27 cellular contexts compared by ENCODE assay signal in genomic region chr5:109195667-109196066, GRCh38.
"Had no signal": no experiment of that assay in that cellular context is flagged by ENCODE, and none has a peak within 500 bp of the region (broad histone marks: within the 10 kb centered on the region; RNA-seq: fewer than 3 reads in every experiment).

No MANE protein-coding gene starts in this region.

- H3K4me3 Mint-ChIP-seq: activated CD4-positive, alpha-beta memory T cell treated with anti-CD3 and anti-CD28 coated beads, Interleukin-2, amount 10 ng/mL, durations not matched to agents 7 days and 5 days; activated CD4-positive, alpha-beta T cell treated with anti-CD3 and anti-CD28 coated beads, Interleukin-2, amount 10 ng/mL, durations not matched to agents 7 days and 5 days; activated naive CD4-positive, alpha-beta T cell treated with anti-CD3 and anti-CD28 coated beads, Interleukin-2, amount 10 ng/mL, durations not matched to agents 7 days and 5 days; activated naive CD8-positive, alpha-beta T cell treated with anti-CD3 and anti-CD28 coated beads, Interleukin-2, amount 10 ng/mL, durations not matched to agents 7 days and 5 days; activated T-cell treated with anti-CD3 and anti-CD28 coated beads, Interleukin-2, amount 50 U/mL, for 24 hours; activated T-cell treated with anti-CD3 and anti-CD28 coated beads, Interleukin-2, amount 50 U/mL, for 72 hours; brain had no signal

- H3K27ac Mint-ChIP-seq: activated CD4-positive, alpha-beta memory T cell treated with anti-CD3 and anti-CD28 coated beads, Interleukin-2, amount 10 ng/mL, durations not matched to agents 7 days and 5 days; activated CD4-positive, alpha-beta T cell treated with anti-CD3 and anti-CD28 coated beads, Interleukin-2, amount 10 ng/mL, durations not matched to agents 7 days and 5 days; activated naive CD4-positive, alpha-beta T cell treated with anti-CD3 and anti-CD28 coated beads, Interleukin-2, amount 10 ng/mL, durations not matched to agents 7 days and 5 days; activated naive CD4-positive, alpha-beta T cell treated with anti-CD3 and anti-CD28 coated beads, Interleukin-2, amount 50 U/mL, for 72 hours; activated naive CD8-positive, alpha-beta T cell treated with anti-CD3 and anti-CD28 coated beads, Interleukin-2, amount 10 ng/mL, durations not matched to agents 7 days and 5 days; activated T-cell treated with anti-CD3 and anti-CD28 coated beads, Interleukin-2, amount 50 U/mL, for 24 hours; activated T-cell treated with anti-CD3 and anti-CD28 coated beads, Interleukin-2, amount 50 U/mL, for 72 hours had no signal

- H3K4me1 ChIP-seq: ascending aorta, breast epithelium had no signal

- H3K27me3 ChIP-seq: ascending aorta, breast epithelium, cardiac muscle cell, colonic mucosa had no signal

- H3K36me3 Mint-ChIP-seq: activated naive CD4-positive, alpha-beta T cell treated with anti-CD3 and anti-CD28 coated beads, Interleukin-2, amount 10 ng/mL, durations not matched to agents 7 days and 5 days; activated naive CD4-positive, alpha-beta T cell treated with anti-CD3 and anti-CD28 coated beads, Interleukin-2, amount 50 U/mL, for 72 hours had no signal

- ATAC-seq: activated naive CD4-positive, alpha-beta T cell treated with anti-CD3 and anti-CD28 coated beads, Interleukin-2, amount 50 U/mL, for 72 hours; activated T-cell treated with anti-CD3 and anti-CD28 coated beads, Interleukin-2, amount 50 U/mL, for 72 hours had no signal

- H3K9me3 ChIP-seq: ascending aorta, breast epithelium, colonic mucosa had no signal

- H3K27ac ChIP-seq: ascending aorta, breast epithelium, cardiac muscle cell, colonic mucosa, epithelial cell of prostate had no signal

- H3K9me3 Mint-ChIP-seq: activated naive CD4-positive, alpha-beta T cell treated with anti-CD3 and anti-CD28 coated beads, Interleukin-2, amount 10 ng/mL, durations not matched to agents 7 days and 5 days; activated naive CD4-positive, alpha-beta T cell treated with anti-CD3 and anti-CD28 coated beads, Interleukin-2, amount 50 U/mL, for 72 hours; activated naive CD8-positive, alpha-beta T cell treated with anti-CD3 and anti-CD28 coated beads, Interleukin-2, amount 10 ng/mL, durations not matched to agents 7 days and 5 days; activated T-cell treated with anti-CD3 and anti-CD28 coated beads, Interleukin-2, amount 50 U/mL, for 24 hours; activated T-cell treated with anti-CD3 and anti-CD28 coated beads, Interleukin-2, amount 50 U/mL, for 72 hours; brain had no signal

- H3K36me3 ChIP-seq: ascending aorta, breast epithelium, cardiac muscle cell, colonic mucosa had no signal

- FAIRE-seq: endothelial cell of umbilical vein, frontal cortex had no signal

- H3K27me3 Mint-ChIP-seq: activated CD4-positive, alpha-beta T cell treated with anti-CD3 and anti-CD28 coated beads, Interleukin-2, amount 10 ng/mL, durations not matched to agents 7 days and 5 days; activated naive CD4-positive, alpha-beta T cell treated with anti-CD3 and anti-CD28 coated beads, Interleukin-2, amount 10 ng/mL, durations not matched to agents 7 days and 5 days had no signal

- DNase-seq: activated CD4-positive, alpha-beta memory T cell treated with anti-CD3 and anti-CD28 coated beads, Interleukin-2, amount 10 ng/mL, durations not matched to agents 7 days and 5 days; activated CD4-positive, alpha-beta T cell treated with anti-CD3 and anti-CD28 coated beads for 1 hour; activated CD4-positive, alpha-beta T cell treated with anti-CD3 and anti-CD28 coated beads for 4 hours; activated CD4-positive, alpha-beta T cell treated with anti-CD3 and anti-CD28 coated beads, Interleukin-2, amount 10 ng/mL, durations not matched to agents 7 days and 5 days; activated CD4-positive, alpha-beta T cell treated with anti-CD3 and anti-CD28 coated beads, Interleukin-2, amount 50 U/mL, for 4 hours; activated CD8-positive, alpha-beta memory T cell treated with anti-CD3 and anti-CD28 coated beads, Interleukin-2, amount 50 U/mL, for 48 hours; activated gamma-delta T cell; activated naive CD4-positive, alpha-beta T cell; activated naive CD4-positive, alpha-beta T cell treated with anti-CD3 and anti-CD28 coated beads, Interleukin-2, amount 10 ng/mL, durations not matched to agents 7 days and 5 days; activated naive CD8-positive, alpha-beta T cell treated with anti-CD3 and anti-CD28 coated beads, Interleukin-2, amount 10 ng/mL, durations not matched to agents 7 days and 5 days; activated T-cell treated with anti-CD3 and anti-CD28 coated beads for 4 hours; activated T-cell treated with anti-CD3 and anti-CD28 coated beads, Interleukin-2, amount 50 U/mL, for 24 hours; activated T-cell treated with anti-CD3 and anti-CD28 coated beads, Interleukin-2, amount 50 U/mL, for 72 hours; central memory CD4-positive, alpha-beta T cell; cerebellar nuclear complex; colonic mucosa; effector CD8-positive, alpha-beta T cell; head of caudate nucleus; T-helper 2 cell had no signal

- H3K4me3 ChIP-seq: ascending aorta, breast epithelium, cardiac muscle cell, colonic mucosa had no signal
